ENCODE assay signal across 14 cellular contexts in genomic region chr22:40114411-40114810, GRCh38.
A peak's percentile ranks its signal among the peaks of the same experiment; 100 is the strongest.
DNase-seq lines count a peak whose midpoint lies in the region; ATAC-seq lines count a peak whose summit lies in the region.
"Had no signal": no experiment of that assay in that cellular context is flagged by ENCODE, and none has a peak within 500 bp of the region (broad histone marks: within the 10 kb centered on the region; RNA-seq: fewer than 3 reads in every experiment).

No MANE protein-coding gene starts in this region.

- H3K36me3 Mint-ChIP-seq in activated naive CD8-positive, alpha-beta T cell, result peaks cover 3% of the 10 kb centered on the region
- no peaks in the 10 kb centered on the region for H3K36me3 Mint-ChIP-seq in activated naive CD8-positive, alpha-beta T cell treated with anti-CD3 and anti-CD28 coated beads, Interleukin-2, amount 50 U/mL, for 24 hours (ENCODE audit: low read depth)
- H3K36me3 Mint-ChIP-seq in T-cell, result peaks cover 3% of the 10 kb centered on the region
- H3K36me3 Mint-ChIP-seq in naive thymus-derived CD4-positive, alpha-beta T cell, result peaks cover 0 to 19% (median 4%) of the 10 kb centered on the region in 5 donors

- peak overlapping the region; percentile 56 for H3K27ac ChIP-seq in naive thymus-derived CD4-positive, alpha-beta T cell (ENCODE audit: low read depth, low read length)
- H3K27ac ChIP-seq: C4-2B had no signal

- H3K4me1 ChIP-seq in naive thymus-derived CD4-positive, alpha-beta T cell (ENCODE audit: control insufficient read depth in 2 of 2, insufficient read depth in 2 of 2, low read length in 2 of 2), result peaks cover 33 to 74% of the 10 kb centered on the region in 2 donors
- H3K4me1 ChIP-seq: BE2C had no signal

- no peaks in the 10 kb centered on the region for H3K9me3 ChIP-seq in naive thymus-derived CD4-positive, alpha-beta T cell (ENCODE audit: control insufficient read depth in 2 of 3, low read length in 3 of 3)
- H3K9me3 ChIP-seq: BE2C had no signal

- H3K36me3 ChIP-seq in naive thymus-derived CD4-positive, alpha-beta T cell (ENCODE audit: control insufficient read depth in 2 of 3, insufficient read depth in 3 of 3, low read length in 3 of 3), result peaks cover 0 to 8% (median 0%) of the 10 kb centered on the region in 3 experiments
- H3K36me3 ChIP-seq: BE2C had no signal

- H3K4me3 ChIP-seq in naive thymus-derived CD4-positive, alpha-beta T cell (ENCODE audit: low read length), result no peak overlapping the region

- peaks cover 92% of the 10 kb centered on the region for H3K4me1 Mint-ChIP-seq in activated naive CD8-positive, alpha-beta T cell (ENCODE audit: low read depth)
- H3K4me1 Mint-ChIP-seq in activated naive CD8-positive, alpha-beta T cell treated with anti-CD3 and anti-CD28 coated beads, Interleukin-2, amount 50 U/mL, for 24 hours, result peaks cover 68% of the 10 kb centered on the region
- peaks cover 89 to 94% (median 90%) of the 10 kb centered on the region in 3 donors for H3K4me1 Mint-ChIP-seq in T-cell
- H3K4me1 Mint-ChIP-seq in naive thymus-derived CD4-positive, alpha-beta T cell, result peaks cover 37 to 96% (median 92%) of the 10 kb centered on the region in 7 donors

- CTCF ChIA-PET in T-cell (lab: Charles Lee), result no interaction called here
- CTCF ChIA-PET in naive thymus-derived CD4-positive, alpha-beta T cell (lab: Charles Lee), result no interaction called here

- H3K27me3 ChIP-seq in naive thymus-derived CD4-positive, alpha-beta T cell (ENCODE audit: control insufficient read depth in 2 of 2, insufficient read depth in 2 of 2, low read length in 2 of 2), result no peaks in the 10 kb centered on the region
- H3K27me3 ChIP-seq: BE2C had no signal

- H3K4me3 Mint-ChIP-seq in activated naive CD8-positive, alpha-beta T cell, result no peak overlapping the region
- H3K4me3 Mint-ChIP-seq in activated naive CD8-positive, alpha-beta T cell treated with anti-CD3 and anti-CD28 coated beads, Interleukin-2, amount 50 U/mL, for 24 hours, result no peak overlapping the region
- H3K4me3 Mint-ChIP-seq in T-cell, result no peak overlapping the region
- H3K4me3 Mint-ChIP-seq in naive thymus-derived CD4-positive, alpha-beta T cell, result peak overlapping the region in 5 of 10 donors; percentile 20 to 59 (median 45)
- H3K4me3 Mint-ChIP-seq: HFFc6 had no signal

- POLR2A ChIA-PET in T-cell (lab: Charles Lee), result no interaction called here
- POLR2A ChIA-PET in naive thymus-derived CD4-positive, alpha-beta T cell (lab: Charles Lee), result interaction anchor here (0.6 to 1.1 kb wide), 4 partner anchors 63 to 171 kb away, joined by 3 read pairs; no protein-coding TSS in a partner anchor

- peak overlapping the region; percentile 72 for H3K27ac Mint-ChIP-seq in activated naive CD8-positive, alpha-beta T cell
- H3K27ac Mint-ChIP-seq in activated naive CD8-positive, alpha-beta T cell treated with anti-CD3 and anti-CD28 coated beads, Interleukin-2, amount 50 U/mL, for 24 hours, result no peak overlapping the region
- peak overlapping the region; percentile 64 to 80 for H3K27ac Mint-ChIP-seq in T-cell
- H3K27ac Mint-ChIP-seq in naive thymus-derived CD4-positive, alpha-beta T cell, result peak overlapping the region in 7 of 9 donors; percentile 62 to 91 (median 85)
- H3K27ac Mint-ChIP-seq: HFFc6 had no signal

- H3K27me3 Mint-ChIP-seq in activated naive CD8-positive, alpha-beta T cell, result no peaks in the 10 kb centered on the region
- H3K27me3 Mint-ChIP-seq in activated naive CD8-positive, alpha-beta T cell treated with anti-CD3 and anti-CD28 coated beads, Interleukin-2, amount 50 U/mL, for 24 hours, result no peaks in the 10 kb centered on the region
- no peaks in the 10 kb centered on the region for H3K27me3 Mint-ChIP-seq in T-cell
- H3K27me3 Mint-ChIP-seq in naive thymus-derived CD4-positive, alpha-beta T cell, result no peaks in the 10 kb centered on the region

- DNase-seq in activated naive CD8-positive, alpha-beta T cell treated with anti-CD3 and anti-CD28 coated beads, Interleukin-2, amount 50 U/mL, for 24 hours, result no peak
- DNase-seq in T-cell (no peak), foreskin melanocyte (no peak)
- no peak for DNase-seq in naive thymus-derived CD4-positive, alpha-beta T cell
- DNase-seq in activated CD4-positive, alpha-beta T cell treated with anti-CD3 and anti-CD28 coated beads for 4 hours, result no peak
- DNase-seq: BE2C, Calu3, DMS 273 treated with DMSO at 0.1 percent for 48 hours, HCEC 1CT, HFFc6, IMR-90 had no signal

- intact Hi-C loops in naive thymus-derived CD4-positive, alpha-beta T cell (cut with micrococcal nuclease), result no loop called here

- no peaks in the 10 kb centered on the region for H3K9me3 Mint-ChIP-seq in activated naive CD8-positive, alpha-beta T cell (ENCODE audit: low read depth)
- no peaks in the 10 kb centered on the region for H3K9me3 Mint-ChIP-seq in activated naive CD8-positive, alpha-beta T cell treated with anti-CD3 and anti-CD28 coated beads, Interleukin-2, amount 50 U/mL, for 24 hours
- no peaks in the 10 kb centered on the region for H3K9me3 Mint-ChIP-seq in T-cell
- H3K9me3 Mint-ChIP-seq in naive thymus-derived CD4-positive, alpha-beta T cell, result no peaks in the 10 kb centered on the region
- H3K9me3 Mint-ChIP-seq: HFFc6 had no signal

- ATAC-seq in activated naive CD8-positive, alpha-beta T cell treated with anti-CD3 and anti-CD28 coated beads, Interleukin-2, amount 50 U/mL, for 24 hours, result no peak
- ATAC-seq in T-cell (replicated peaks in 1 of 4) (no peak), HG03108 (IDR thresholded peaks at IDR 0.05; ENCODE audit: unreplicated experiment) (no peak)
- ATAC-seq in naive thymus-derived CD4-positive, alpha-beta T cell, result no peak
